Comparison of ENCODE assay signal across 8 cellular contexts in genomic region chr3:38004415-38005075, GRCh38. TPM values are rescaled to one million over a fixed set of nuclear protein-coding genes. Genes with fewer than 3 reads are reported as not detected.
DNase-seq lines count a peak whose midpoint lies in the region; ATAC-seq and TF ChIP-seq lines count a peak whose summit lies in the region.

No MANE protein-coding gene starts in this region.

- H3K9me3 Mint-ChIP-seq in activated T-cell treated with anti-CD3 and anti-CD28 coated beads, Interleukin-2, amount 50 U/mL, for 4 hours, result no peaks in the 10 kb centered on the region
- H3K9me3 Mint-ChIP-seq in naive thymus-derived CD8-positive, alpha-beta T cell, result no peaks in the 10 kb centered on the region

- H3K27ac Mint-ChIP-seq in naive thymus-derived CD8-positive, alpha-beta T cell, result peak overlapping the region in 9 of 10 donors; percentile 1 to 87 (median 58)

- POLR2A ChIA-PET in naive thymus-derived CD8-positive, alpha-beta T cell (lab: Charles Lee), result no interaction called here

- DNase-seq in GM06990 (ENCODE audit: extremely low read depth, insufficient read length), result no peak
- peak; percentile 61 for DNase-seq in NCI-H748 treated with DMSO at 0.1 percent for 48 hours (lab: John Stamatoyannopoulos, UW)
- peak; percentile 55 for DNase-seq in activated T-cell treated with anti-CD3 and anti-CD28 coated beads, Interleukin-2, amount 50 U/mL, for 4 hours
- peak; percentile 49 for DNase-seq in fibroblast of gingiva (ENCODE audit: low read depth)
- peak in 5 of 10 donors; percentile 14 to 75 (median 35) for DNase-seq in naive thymus-derived CD8-positive, alpha-beta T cell
- DNase-seq in transverse colon, result peak; percentile 94

- H3K27me3 Mint-ChIP-seq in activated T-cell treated with anti-CD3 and anti-CD28 coated beads, Interleukin-2, amount 50 U/mL, for 4 hours (ENCODE audit: low read depth), result no peaks in the 10 kb centered on the region
- no peaks in the 10 kb centered on the region for H3K27me3 Mint-ChIP-seq in naive thymus-derived CD8-positive, alpha-beta T cell

- peaks cover 16 to 36% (median 28%) of the 10 kb centered on the region in 4 donors for H3K4me1 ChIP-seq in transverse colon

- H3K4me3 ChIP-seq in GM06990 (replicated peaks; ENCODE audit: low read depth, low read length) (no peak overlapping the region), transverse colon (no peak overlapping the region)

- TF ChIP-seq CTCF in GM06990 (IDR thresholded peaks at IDR 0.05; ENCODE audit: insufficient read depth, low read length, poor library complexity, severe bottlenecking) (peak; percentile 57), transverse colon (IDR thresholded peaks at IDR 0.05) (peak; percentile 54 to 91 (median 73))

- intact Hi-C loops in transverse colon (cut with DNase I; ENCODE audit: low total_unique reads), result no loop called here

- no peak overlapping the region for H3K4me3 Mint-ChIP-seq in activated T-cell treated with anti-CD3 and anti-CD28 coated beads, Interleukin-2, amount 50 U/mL, for 4 hours
- no peak overlapping the region for H3K4me3 Mint-ChIP-seq in naive thymus-derived CD8-positive, alpha-beta T cell

- peak; percentile 62 for TF ChIP-seq EP300 in transverse colon (IDR thresholded peaks at IDR 0.05; ENCODE audit: low read depth)

- H3K4me1 Mint-ChIP-seq in activated T-cell treated with anti-CD3 and anti-CD28 coated beads, Interleukin-2, amount 50 U/mL, for 4 hours (ENCODE audit: low read depth), result peaks cover 16% of the 10 kb centered on the region
- H3K4me1 Mint-ChIP-seq in naive thymus-derived CD8-positive, alpha-beta T cell, result peaks cover 10 to 22% (median 19%) of the 10 kb centered on the region in 4 donors

- 62% methylated on average over 13 of the region's 14 CpGs; no CpG with 5 or more reads in 1 of the 2 donors for WGBS in transverse colon (ENCODE audit: low coverage in 1 of 2), 2 donors

- H3K27me3 ChIP-seq in GM06990 (replicated peaks; ENCODE audit: control insufficient read depth, insufficient read depth, low read length) (no peaks in the 10 kb centered on the region), transverse colon (no peaks in the 10 kb centered on the region)

- peak overlapping the region; percentile 80 to 88 (median 85) for H3K27ac ChIP-seq in transverse colon

- H3K36me3 ChIP-seq in GM06990 (ENCODE audit: control insufficient read depth, insufficient read depth, low read length) (peaks cover 26% of the 10 kb centered on the region), transverse colon (peaks cover 0 to 13% (median 0%) of the 10 kb centered on the region in 4 donors)

- no peak for TF ChIP-seq POLR2A in transverse colon (IDR thresholded peaks at IDR 0.05)

- ATAC-seq in HG02759 (IDR thresholded peaks at IDR 0.05; ENCODE audit: unreplicated experiment) (peak; percentile 62), HG03520 (IDR thresholded peaks at IDR 0.05; ENCODE audit: unreplicated experiment) (no peak)
- peak; percentile 51 to 59 for ATAC-seq in activated T-cell treated with anti-CD3 and anti-CD28 coated beads, Interleukin-2, amount 50 U/mL, for 4 hours
- peak; percentile 55 to 73 for ATAC-seq in naive thymus-derived CD8-positive, alpha-beta T cell

- in situ Hi-C loops in transverse colon (cut with MboI; ENCODE audit: low pct_ligation_motif_present in 1 of 4, low pct_unique_long_range_greater_than_20kb in 1 of 4, low sequenced_read_pairs in 3 of 4), result no loop called here

- H3K36me3 Mint-ChIP-seq in activated T-cell treated with anti-CD3 and anti-CD28 coated beads, Interleukin-2, amount 50 U/mL, for 4 hours (ENCODE audit: insufficient read depth), result peaks cover 8% of the 10 kb centered on the region
- peaks cover 0 to 31% (median 0%) of the 10 kb centered on the region in 3 donors for H3K36me3 Mint-ChIP-seq in naive thymus-derived CD8-positive, alpha-beta T cell

- no peaks in the 10 kb centered on the region for H3K9me3 ChIP-seq in transverse colon

RNA-seq across cellular contexts. Expression of gene VILL, which starts 14.0 kb away (rescaled TPM):
- total RNA-seq in activated T-cell treated with anti-CD3 and anti-CD28 coated beads, Interleukin-2, amount 50 U/mL, for 4 hours, result 10 to 100 TPM; 15.0 to 16.8 (median 16.6) TPM
- total RNA-seq in naive thymus-derived CD8-positive, alpha-beta T cell, result 10 to 100 TPM; 41.0 to 41.9 TPM
- polyA plus RNA-seq in naive thymus-derived CD8-positive, alpha-beta T cell, result 10 to 100 TPM; 12.3 to 21.6 (median 16.0) TPM
- 100 to 1,000 TPM; 112 to 214 (median 172) TPM for total RNA-seq in transverse colon

RNA-seq across cellular contexts. Expression of gene PLCD1, which starts 24.9 kb away (rescaled TPM):
- total RNA-seq in activated T-cell treated with anti-CD3 and anti-CD28 coated beads, Interleukin-2, amount 50 U/mL, for 4 hours, result 1 to 10 TPM; 1.8 to 3.4 (median 1.9) TPM
- 10 to 100 TPM; 39.3 to 42.7 TPM for total RNA-seq in naive thymus-derived CD8-positive, alpha-beta T cell
- 10 to 100 TPM; 11.0 to 23.0 (median 15.6) TPM for polyA plus RNA-seq in naive thymus-derived CD8-positive, alpha-beta T cell
- total RNA-seq in transverse colon, result 100 to 1,000 TPM in 2 of 4 donors, 10 to 100 TPM in 2; 21.1 to 126 (median 91.4) TPM

RNA-seq across cellular contexts. Expression of gene DLEC1, which starts 34.5 kb away (rescaled TPM):
- under 1 TPM; 0.05 to 0.16 (median 0.08) TPM for total RNA-seq in activated T-cell treated with anti-CD3 and anti-CD28 coated beads, Interleukin-2, amount 50 U/mL, for 4 hours
- total RNA-seq in naive thymus-derived CD8-positive, alpha-beta T cell, result 1 to 10 TPM; 4.6 to 5.2 TPM
- polyA plus RNA-seq in naive thymus-derived CD8-positive, alpha-beta T cell, result under 1 TPM; 0.31 to 0.37 (median 0.35) TPM
- total RNA-seq in transverse colon, result 1 to 10 TPM in 2 of 4 donors, under 1 TPM in 2; 0.20 to 4.1 (median 1.4) TPM

Comparison
In these comparisons a context has a peak if more than half of its experiments do, and no peak if none do; other contexts are left out.
1. RNA of gene PLCD1, which starts 24.9 kb away (total RNA-seq): 21.1 to 126 TPM in transverse colon and 39.3 to 42.7 TPM in naive thymus-derived CD8-positive, alpha-beta T cell; 1.8 to 3.4 TPM in activated T-cell treated with anti-CD3 and anti-CD28 coated beads, Interleukin-2, amount 50 U/mL, for 4 hours; every median in the first group is over 4 times any median in the second.